In the genomic region with DNA sequence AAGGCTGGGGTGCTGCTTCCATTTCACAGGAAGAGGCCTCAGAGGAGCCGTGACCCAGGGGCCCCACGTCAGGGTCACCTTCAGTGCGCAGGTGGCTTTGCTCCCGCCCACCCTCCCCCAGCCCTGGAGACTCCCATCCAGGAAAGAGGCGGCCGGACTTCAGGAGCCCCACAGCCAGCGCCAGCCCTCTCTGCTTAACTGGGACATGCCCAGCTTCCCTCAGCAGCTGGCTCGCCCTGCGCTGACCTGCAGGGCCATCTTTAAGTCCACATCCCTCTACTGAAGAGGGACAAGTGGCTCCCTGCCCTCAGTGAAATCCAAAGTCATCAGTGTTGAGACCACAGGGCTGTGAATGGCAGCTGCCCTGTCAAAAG, we compare ENCODE assay signal across 16 cellular contexts.
A peak's percentile ranks its signal among the peaks of the same experiment; 100 is the strongest.
DNase-seq lines count a peak whose midpoint lies in the region; ATAC-seq and TF ChIP-seq lines count a peak whose summit lies in the region.
"Had no signal": no experiment of that assay in that cellular context is flagged by ENCODE, and none has a peak within 500 bp of the region (broad histone marks: within the 10 kb centered on the region; RNA-seq: fewer than 3 reads in every experiment).

No MANE protein-coding gene starts in this region.

- H2AFZ ChIP-seq in GM23338, result no peak overlapping the region
- H2AFZ ChIP-seq: GM23248 had no signal

- H3K36me3 Mint-ChIP-seq in GM23338 (ENCODE audit: low read depth), result no peaks in the 10 kb centered on the region
- H3K36me3 Mint-ChIP-seq in nephron (ENCODE audit: low read depth), result no peaks in the 10 kb centered on the region
- H3K36me3 Mint-ChIP-seq: CD8-positive, alpha-beta memory T cell had no signal

- H3K27me3 Mint-ChIP-seq in GM23338 (ENCODE audit: insufficient read depth, low read depth, poor library complexity) (peaks cover 7% of the 10 kb centered on the region), nephron (ENCODE audit: low read depth) (peaks cover 19% of the 10 kb centered on the region)

- intact Hi-C loops in posterior vena cava (cut with DNase I), result no loop called here

- peak overlapping the region in 3 of 11 experiments; percentile 11 to 28 (median 18); a peak in 1 of 22 replicates for H3K27ac ChIP-seq in BLaER1 treated with 17β-estradiol and CSF1 and Interleukin-3, amounts not matched to agents 10 nM and 100 nM
- no peak overlapping the region for H3K27ac ChIP-seq in GM23338 (ENCODE audit: low read depth)
- H3K27ac ChIP-seq: A549, GM23248 had no signal

- peak overlapping the region in 2 of 11 experiments; percentile 21 to 28; a peak in 1 of 22 replicates for H3K9ac ChIP-seq in BLaER1 treated with 17β-estradiol and CSF1 and Interleukin-3, amounts not matched to agents 10 nM and 100 nM
- H3K9ac ChIP-seq: GM23248 had no signal

- H3K9me3 Mint-ChIP-seq in GM23338 (peaks cover 3% of the 10 kb centered on the region; the same call in 2 of the 3 replicates), nephron (no peaks in the 10 kb centered on the region)

- no peaks in the 10 kb centered on the region; the same call in 1 of the 2 replicates for H3F3A ChIP-seq in GM23338 (replicated peaks; ENCODE audit: low read depth)

- no peaks in the 10 kb centered on the region for H4K20me1 ChIP-seq in BLaER1 treated with 17β-estradiol and CSF1 and Interleukin-3, amounts not matched to agents 10 nM and 100 nM
- H4K20me1 ChIP-seq in GM23338 (replicated peaks; ENCODE audit: insufficient read depth), result no peaks in the 10 kb centered on the region

- no peaks in the 10 kb centered on the region for H3K79me2 ChIP-seq in GM23338 (replicated peaks; ENCODE audit: insufficient read depth)

- DNase-seq in GM23338 (ENCODE audit: low spot score) (no peak), posterior vena cava (ENCODE audit: low spot score) (peak; percentile 78), NCI-H774 (lab: John Stamatoyannopoulos, UW) (no peak), cerebellum (ENCODE audit: low spot score) (no peak), foreskin melanocyte (no peak)
- DNase-seq: BE2C; Caco-2; CD8-positive, alpha-beta memory T cell; DND-41; GM23248 had no signal

- H3K4me3 ChIP-seq in BLaER1 treated with 17β-estradiol and CSF1 and Interleukin-3, amounts not matched to agents 10 nM and 100 nM, result no peak overlapping the region
- no peak overlapping the region for H3K4me3 ChIP-seq in GM23338
- H3K4me3 ChIP-seq: A549, GM12878, GM23248, HAP-1 had no signal

- no peaks in the 10 kb centered on the region for H3K9me3 ChIP-seq in BLaER1 treated with 17β-estradiol and CSF1 and Interleukin-3, amounts not matched to agents 10 nM and 100 nM (replicated peaks in 1 of 11)
- H3K9me3 ChIP-seq: A549, BE2C, Caco-2, HAP-1 had no signal

- H3K4me2 ChIP-seq in BLaER1 treated with 17β-estradiol and CSF1 and Interleukin-3, amounts not matched to agents 10 nM and 100 nM, result peak overlapping the region in 9 of 11 experiments; percentile 54 to 92 (median 81); a peak in 17 of 22 replicates
- H3K4me2 ChIP-seq in GM23338, result no peak overlapping the region
- H3K4me2 ChIP-seq: A549 had no signal

- TF ChIP-seq CTCF in GM23338 (conservative IDR thresholded peaks at IDR 0.05; ENCODE audit: low read depth in 2 of 2), result no peak
- no peak for TF ChIP-seq CTCF in nephron (IDR thresholded peaks at IDR 0.05; ENCODE audit: unreplicated experiment in 3 of 3)

- peaks cover 31 to 93% (median 79%) of the 10 kb centered on the region in 10 experiments for H3K4me1 ChIP-seq in BLaER1 treated with 17β-estradiol and CSF1 and Interleukin-3, amounts not matched to agents 10 nM and 100 nM
- H3K4me1 ChIP-seq in GM23338 (ENCODE audit: insufficient read depth), result peaks cover 15% of the 10 kb centered on the region; the same call in 1 of the 2 replicates
- H3K4me1 ChIP-seq: BE2C, HAP-1 had no signal

- H3K27ac Mint-ChIP-seq in GM23338 (no peak overlapping the region), nephron (peak overlapping the region; percentile 57 to 94 (median 83))
- H3K27ac Mint-ChIP-seq: CD8-positive, alpha-beta memory T cell had no signal

- H3K4me1 Mint-ChIP-seq in GM23338 (peaks cover 36% of the 10 kb centered on the region), nephron (peaks cover 9% of the 10 kb centered on the region)
- H3K4me1 Mint-ChIP-seq: CD8-positive, alpha-beta memory T cell had no signal

- H3K9me2 ChIP-seq in GM23338 (ENCODE audit: insufficient read depth), result no peaks in the 10 kb centered on the region

- H3K27me3 ChIP-seq in BLaER1 treated with 17β-estradiol and CSF1 and Interleukin-3, amounts not matched to agents 10 nM and 100 nM, result no peaks in the 10 kb centered on the region
- H3K27me3 ChIP-seq in GM23338 (ENCODE audit: insufficient read depth), result no peaks in the 10 kb centered on the region
- H3K27me3 ChIP-seq: BE2C had no signal

- no peaks in the 10 kb centered on the region for H3K36me3 ChIP-seq in BLaER1 treated with 17β-estradiol and CSF1 and Interleukin-3, amounts not matched to agents 10 nM and 100 nM
- H3K36me3 ChIP-seq in GM23338 (ENCODE audit: insufficient read depth), result no peaks in the 10 kb centered on the region
- H3K36me3 ChIP-seq: BE2C, HAP-1 had no signal

- ATAC-seq in GM23338, result peak; percentile 17
- ATAC-seq: A549, GM12878, HepG2 had no signal

- H3K4me3 Mint-ChIP-seq in GM23338, result no peak overlapping the region
- H3K4me3 Mint-ChIP-seq in nephron, result no peak overlapping the region
- H3K4me3 Mint-ChIP-seq: CD8-positive, alpha-beta memory T cell had no signal

TF ChIP-seq in GM23338, 12 proteins besides CTCF, POLR2A, EP300 and RAD21 (continues in another document):
- TF ChIP-seq EZH2phosphoT487 (IDR thresholded peaks at IDR 0.05; ENCODE audit: unreplicated experiment) (no peak), ZNF331 (CRISPR knock-in tag; IDR thresholded peaks at IDR 0.05; ENCODE audit: low read depth) (no peak), ZNF114 (CRISPR knock-in tag; IDR thresholded peaks at IDR 0.05) (no peak), POLR2AphosphoS5 (IDR thresholded peaks at IDR 0.05; ENCODE audit: low read depth) (no peak), JUNB (IDR thresholded peaks at IDR 0.05; ENCODE audit: unreplicated experiment) (no peak), NANOG (IDR thresholded peaks at IDR 0.05; ENCODE audit: borderline replicate concordance) (no peak)
- TF ChIP-seq, protein P1, sequence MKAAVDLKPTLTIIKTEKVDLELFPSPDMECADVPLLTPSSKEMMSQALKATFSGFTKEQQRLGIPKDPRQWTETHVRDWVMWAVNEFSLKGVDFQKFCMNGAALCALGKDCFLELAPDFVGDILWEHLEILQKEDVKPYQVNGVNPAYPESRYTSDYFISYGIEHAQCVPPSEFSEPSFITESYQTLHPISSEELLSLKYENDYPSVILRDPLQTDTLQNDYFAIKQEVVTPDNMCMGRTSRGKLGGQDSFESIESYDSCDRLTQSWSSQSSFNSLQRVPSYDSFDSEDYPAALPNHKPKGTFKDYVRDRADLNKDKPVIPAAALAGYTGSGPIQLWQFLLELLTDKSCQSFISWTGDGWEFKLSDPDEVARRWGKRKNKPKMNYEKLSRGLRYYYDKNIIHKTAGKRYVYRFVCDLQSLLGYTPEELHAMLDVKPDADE (IDR thresholded peaks at IDR 0.05), result no peak
